In genomic region chr7:8051998-8052397, GRCh38 we compare ENCODE assay signal across 22 cellular contexts.
"Had no signal": no experiment of that assay in that cellular context is flagged by ENCODE, and none has a peak within 500 bp of the region (broad histone marks: within the 10 kb centered on the region; RNA-seq: fewer than 3 reads in every experiment).

No MANE protein-coding gene starts in this region.

- H3K27ac ChIP-seq: HL-60, KMS-11, SJSA1, SK-N-MC had no signal

- H3K9ac ChIP-seq: KMS-11 had no signal

- DNase-seq: MV-4-11, NCI-H1048, NCI-H1417, NCI-H1436 treated with DMSO at 0.1 percent for 48 hours, NCI-H1694, NCI-H187 treated with DMSO at 0.1 percent for 48 hours, NCI-H2029 treated with DMSO at 0.1 percent for 48 hours, NCI-H2171 treated with DMSO at 0.1 percent for 48 hours, NCI-H2227 treated with DMSO at 0.1 percent for 48 hours, NCI-H524, NCI-H526 treated with DMSO at 0.1 percent for 48 hours, NCI-H748 treated with DMSO at 0.1 percent for 48 hours, Right ventricle myocardium superior, RPMI8226, SIG-M5, SW 1271 had no signal

- H3K27me3 ChIP-seq: SJSA1 had no signal

- H3K27me3 Mint-ChIP-seq: IgD-negative memory B cell had no signal

- H3K9me3 ChIP-seq: SJSA1 had no signal

- H3K4me3 ChIP-seq: K562, SJSA1, SK-N-MC had no signal

- H3K4me2 ChIP-seq: KMS-11 had no signal

- ATAC-seq: K562 had no signal

- H3K9me3 Mint-ChIP-seq: IgD-negative memory B cell had no signal

- H3K4me1 ChIP-seq: SJSA1 had no signal

- H3K36me3 ChIP-seq: SJSA1 had no signal
